ENCODE assay signal across 8 cellular contexts in genomic region chr17:31549525-31550388, GRCh38.
DNase-seq lines count a peak whose midpoint lies in the region; TF ChIP-seq lines count a peak whose summit lies in the region.

No MANE protein-coding gene starts in this region.

- peaks cover 1% of the 10 kb centered on the region for H3K9me3 Mint-ChIP-seq in activated naive CD8-positive, alpha-beta T cell treated with anti-CD3 and anti-CD28 coated beads for 36 hours

- H3K36me3 Mint-ChIP-seq in activated naive CD8-positive, alpha-beta T cell treated with anti-CD3 and anti-CD28 coated beads for 36 hours: peaks cover 7% of the 10 kb centered on the region

- H3K27me3 Mint-ChIP-seq in activated naive CD8-positive, alpha-beta T cell treated with anti-CD3 and anti-CD28 coated beads for 36 hours: no peaks in the 10 kb centered on the region

- TF ChIP-seq CTCF in GM06990 (IDR thresholded peaks at IDR 0.05; ENCODE audit: insufficient read depth, low read length, poor library complexity, severe bottlenecking): no peak
- TF ChIP-seq CTCF in HFF-Myc (IDR thresholded peaks at IDR 0.05; ENCODE audit: low read depth, low read length, missing control alignments): no peak
- TF ChIP-seq CTCF in ovary (IDR thresholded peaks at IDR 0.05): no peak

- H3K27ac ChIP-seq in ovary: peak overlapping the region; percentile 84 to 91
- H3K27ac ChIP-seq in thymus (ENCODE audit: low read depth): peak overlapping the region; percentile 88

- H3K9me3 ChIP-seq in ovary: no peaks in the 10 kb centered on the region
- H3K9me3 ChIP-seq in thymus (ENCODE audit: control insufficient read depth): no peaks in the 10 kb centered on the region

- H3K4me3 ChIP-seq in GM06990 (replicated peaks; ENCODE audit: low read depth, low read length): peak overlapping the region; percentile 96
- peak overlapping the region; percentile 76 for H3K4me3 ChIP-seq in HFF-Myc (replicated peaks; ENCODE audit: low read depth, low read length)
- H3K4me3 ChIP-seq in ovary: peak overlapping the region; percentile 99
- peak overlapping the region; percentile 90 for H3K4me3 ChIP-seq in thymus (ENCODE audit: low read length)

- WGBS in ovary, 3 donors: 1% methylated on average over 70 to 103 of the region's 105 CpGs
- under 1% methylated on average over 105 of the region's 105 CpGs for WGBS in thymus

- peak; percentile 44 for TF ChIP-seq POLR2A in ovary (IDR thresholded peaks at IDR 0.05)

- H3K27me3 ChIP-seq in GM06990 (replicated peaks; ENCODE audit: control insufficient read depth, insufficient read depth, low read length): no peaks in the 10 kb centered on the region
- no peaks in the 10 kb centered on the region for H3K27me3 ChIP-seq in ovary
- no peaks in the 10 kb centered on the region for H3K27me3 ChIP-seq in thymus (ENCODE audit: control insufficient read depth, insufficient read depth)

- DNase-seq in GM06990 (ENCODE audit: extremely low read depth, insufficient read length) (peak; percentile 95), HFF-Myc (ENCODE audit: extremely low read depth, low read depth) (peak; percentile 85), NCI-H1048 (lab: John Stamatoyannopoulos, UW) (peak; percentile 86), SKM-1 (lab: John Stamatoyannopoulos, UW; ENCODE audit: unreplicated experiment) (peak; percentile 86), head of caudate nucleus (peak; percentile 82 to 98 (median 93)), ovary (peak; percentile 88 to 93 (median 92))
- peak; percentile 89 for DNase-seq in activated naive CD8-positive, alpha-beta T cell treated with anti-CD3 and anti-CD28 coated beads for 36 hours

- intact Hi-C loops in head of caudate nucleus (cut with DNase I) (no loop called here), ovary (cut with DNase I) (loop anchor here in 2 of 4 donors (1.0 to 5.0 kb wide), 2 partner anchors 10 to 283 kb away; no protein-coding TSS in a partner anchor)

- H3K36me3 ChIP-seq in GM06990 (ENCODE audit: control insufficient read depth, insufficient read depth, low read length) (no peaks in the 10 kb centered on the region), ovary (no peaks in the 10 kb centered on the region), thymus (ENCODE audit: control insufficient read depth, insufficient read depth) (no peaks in the 10 kb centered on the region)

- H3K4me3 Mint-ChIP-seq in activated naive CD8-positive, alpha-beta T cell treated with anti-CD3 and anti-CD28 coated beads for 36 hours: peak overlapping the region; percentile 91

- no peaks in the 10 kb centered on the region for H3K4me1 ChIP-seq in ovary (ENCODE audit: insufficient read depth)
- H3K4me1 ChIP-seq in thymus (ENCODE audit: control insufficient read depth, insufficient read depth, low read length): peaks cover 5% of the 10 kb centered on the region

- TF ChIP-seq EP300 in ovary (IDR thresholded peaks at IDR 0.05): no peak

- H3K4me1 Mint-ChIP-seq in activated naive CD8-positive, alpha-beta T cell treated with anti-CD3 and anti-CD28 coated beads for 36 hours: peaks cover 6% of the 10 kb centered on the region

- H3K27ac Mint-ChIP-seq in activated naive CD8-positive, alpha-beta T cell treated with anti-CD3 and anti-CD28 coated beads for 36 hours: peak overlapping the region; percentile 90

Comparison
In these comparisons a context has a peak if more than half of its experiments do, and no peak if none do; other contexts are left out.
1. Peak in every context shown above with its lines: DNase-seq, H3K4me3 ChIP-seq and H3K27ac ChIP-seq.